In genomic region chr6:24486065-24486464, GRCh38 we compare ENCODE assay signal across 35 cellular contexts. TPM values are rescaled to one million over a fixed set of nuclear protein-coding genes. Genes with fewer than 3 reads are reported as not detected.
"Had no signal": no experiment of that assay in that cellular context is flagged by ENCODE, and none has a peak within 500 bp of the region (broad histone marks: within the 10 kb centered on the region; RNA-seq: fewer than 3 reads in every experiment).

No MANE protein-coding gene starts in this region.

- H3K27me3 ChIP-seq: MG63 had no signal

- H3K36me3 ChIP-seq: MG63 had no signal

- DNase-seq: Karpas-422, Kasumi-1, MG63, MM.1S, MV-4-11, NCI-H1048, NCI-H1092, NCI-H1092 treated with DMSO at 0.1 percent for 48 hours, NCI-H1105, NCI-H1105 treated with DMSO at 0.1 percent for 48 hours, NCI-H1417, NCI-H1417 treated with DMSO at 0.1 percent for 48 hours, NCI-H1436, NCI-H1436 treated with DMSO at 0.1 percent for 48 hours, NCI-H146, NCI-H1694, NCI-H1694 treated with DMSO at 0.1 percent for 48 hours, NCI-H187, NCI-H187 treated with DMSO at 0.1 percent for 48 hours, NCI-H1930, NCI-H2029, NCI-H2029 treated with DMSO at 0.1 percent for 48 hours, NCI-H2081, NCI-H2081 treated with DMSO at 0.1 percent for 48 hours, NCI-H2107, NCI-H2171, NCI-H2171 treated with DMSO at 0.1 percent for 48 hours, NCI-H2227 treated with DMSO at 0.1 percent for 48 hours, NCI-H226, NCI-H345, NCI-H446, NCI-H446 treated with DMSO at 0.1 percent for 48 hours, NCI-H510A had no signal

- H3K9ac ChIP-seq: KMS-11 had no signal

- H3K9me3 ChIP-seq: MG63 had no signal

- H3K4me3 ChIP-seq: MG63 had no signal

- H3K4me2 ChIP-seq: KMS-11 had no signal

- H3K27ac ChIP-seq: KMS-11 had no signal

RNA-seq across cellular contexts. Expression of gene GPLD1, which starts 3.3 kb away (rescaled TPM):
- total RNA-seq: LHCN-M2 had no signal
